1 cellular context compared by ENCODE assay signal in the genomic region with DNA sequence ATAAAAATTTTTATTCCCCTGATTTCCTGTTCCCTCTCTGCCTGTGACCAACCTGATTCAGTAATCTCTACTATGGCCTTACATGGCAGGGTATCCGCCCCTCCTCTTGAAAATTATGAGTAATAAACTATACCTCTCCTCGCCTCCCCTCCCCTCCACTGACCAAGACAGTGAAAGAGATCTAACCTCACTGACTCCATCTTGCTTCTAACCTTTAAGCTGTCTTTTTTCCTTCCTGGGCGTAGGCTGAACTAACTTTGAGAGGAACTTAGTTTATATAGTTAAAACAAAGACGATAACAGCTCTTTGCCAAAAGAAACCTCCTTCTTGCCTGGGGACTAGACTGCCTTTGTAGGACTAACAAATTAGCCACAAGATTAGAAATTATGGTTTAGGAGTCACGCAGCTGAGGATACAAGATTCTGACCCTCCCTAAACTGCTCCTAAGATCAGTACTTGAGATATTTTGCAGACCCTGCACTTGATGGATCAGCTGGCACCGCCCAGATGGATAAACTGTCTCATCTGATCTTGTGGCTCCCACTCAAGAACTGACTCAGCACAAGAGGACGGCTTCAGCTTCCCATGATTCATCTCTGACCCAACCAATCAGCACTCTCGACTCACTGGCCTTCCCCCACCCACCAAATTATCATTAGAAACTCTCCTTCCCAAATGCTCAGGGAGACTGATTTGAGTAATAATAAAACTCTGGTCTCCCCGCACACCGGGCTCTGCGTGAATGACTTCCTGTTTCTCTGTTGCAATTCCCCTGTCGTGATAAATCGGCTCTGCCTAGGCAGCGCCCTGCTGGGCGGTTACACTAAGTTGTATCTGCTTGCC.
A peak's percentile ranks its signal among the peaks of the same experiment; 100 is the strongest.
TF ChIP-seq lines count a peak whose summit lies in the region.

No MANE protein-coding gene starts in this region.

TF ChIP-seq in K562, 482 proteins besides CTCF, POLR2A, EP300 and RAD21 (continued from another document and continues in another):
- TF ChIP-seq BRF1 (IDR thresholded peaks at IDR 0.05; ENCODE audit: borderline replicate concordance, extremely low read depth, insufficient read length) (no peak), ELF1 (tag; IDR thresholded peaks at IDR 0.05) (no peak), EZH2 (IDR thresholded peaks at IDR 0.05; ENCODE audit: borderline replicate concordance, low read depth, low read length) (no peak), HEY1 (CRISPR knock-in tag; IDR thresholded peaks at IDR 0.05; ENCODE audit: borderline replicate concordance) (no peak), ZNF707 (CRISPR knock-in tag; conservative IDR thresholded peaks at IDR 0.05) (no peak), SRSF7 (optimal IDR thresholded peaks at IDR 0.05; ENCODE audit: low read depth, low read length) (no peak), POU5F1 (IDR thresholded peaks at IDR 0.05; ENCODE audit: borderline replicate concordance, low read depth, low read length, partially characterized antibody) (no peak), KHSRP (IDR thresholded peaks at IDR 0.05) (no peak), TCF7L2 (IDR thresholded peaks at IDR 0.05; ENCODE audit: low read depth, low read length) (no peak), MYC (IDR thresholded peaks at IDR 0.05; ENCODE audit: low read depth, low read length) (no peak), MYC (CRISPR knock-in tag; IDR thresholded peaks at IDR 0.05; ENCODE audit: borderline replicate concordance, low read depth) (0 out of 2 replicates have a peak, but pooled peaks have one; percentile 60), POLR2G (IDR thresholded peaks at IDR 0.05; ENCODE audit: low read depth, low read length) (no peak), ZFP30 (CRISPR knock-in tag; IDR thresholded peaks at IDR 0.05; ENCODE audit: borderline replicate concordance) (no peak), NFIX (CRISPR knock-in tag; IDR thresholded peaks at IDR 0.05; ENCODE audit: low read depth) (no peak), ZNF212 (CRISPR knock-in tag; IDR thresholded peaks at IDR 0.05) (no peak), RBBP5 (IDR thresholded peaks at IDR 0.05; ENCODE audit: borderline replicate concordance, insufficient read depth, low read length, poor library complexity, severe bottlenecking) (no peak), POLR3G (IDR thresholded peaks at IDR 0.05; ENCODE audit: extremely low read depth, insufficient read length, insufficient replicate concordance) (no peak), ZNF551 (CRISPR knock-in tag; IDR thresholded peaks at IDR 0.05) (no peak), ZNF133 (CRISPR knock-in tag; IDR thresholded peaks at IDR 0.05) (no peak), EWSR1 (IDR thresholded peaks at IDR 0.05; ENCODE audit: borderline replicate concordance, low read depth, partially characterized antibody) (no peak), GABPA (tag; conservative IDR thresholded peaks at IDR 0.05; ENCODE audit: low read depth) (peak; percentile 47), ILK (tag; IDR thresholded peaks at IDR 0.05; ENCODE audit: borderline replicate concordance, low read depth) (peak; percentile 70; the same call in 1 of the 2 replicates), ZBTB17 (CRISPR knock-in tag; IDR thresholded peaks at IDR 0.05) (peak; percentile 88), IRF2 (CRISPR knock-in tag; IDR thresholded peaks at IDR 0.05) (no peak), MECOM (CRISPR knock-in tag; IDR thresholded peaks at IDR 0.05) (no peak), MTF1 (CRISPR knock-in tag; IDR thresholded peaks at IDR 0.05; ENCODE audit: borderline replicate concordance) (0 out of 2 replicates have a peak, but pooled peaks have one; percentile 63), TBP (optimal IDR thresholded peaks at IDR 0.05; ENCODE audit: low read depth, low read length) (no peak), DMBX1 (CRISPR knock-in tag; IDR thresholded peaks at IDR 0.05; ENCODE audit: borderline replicate concordance) (peak; percentile 98), NFATC3 (IDR thresholded peaks at IDR 0.05) (no peak), MEF2D (tag; conservative IDR thresholded peaks at IDR 0.05; ENCODE audit: low read depth) (peak; percentile 75; the same call in 1 of the 2 replicates), KDM4B (IDR thresholded peaks at IDR 0.05; ENCODE audit: borderline replicate concordance in 2 of 2, low read depth in 1 of 2) (no peak), CEBPG (CRISPR knock-in tag; IDR thresholded peaks at IDR 0.05) (no peak), CEBPG (tag; conservative IDR thresholded peaks at IDR 0.05 in 1 of 2, IDR thresholded peaks at IDR 0.05 in 1 of 2) (no peak), ILF3 (IDR thresholded peaks at IDR 0.05; ENCODE audit: borderline replicate concordance) (no peak), SRSF9 (IDR thresholded peaks at IDR 0.05; ENCODE audit: borderline replicate concordance, low read depth, low read length) (no peak), DIDO1 (tag; IDR thresholded peaks at IDR 0.05; ENCODE audit: low read depth) (peak; percentile 74), TAF9B (IDR thresholded peaks at IDR 0.05; ENCODE audit: partially characterized antibody) (peak; percentile 45), TGIF2 (CRISPR knock-in tag; IDR thresholded peaks at IDR 0.05) (no peak), SETDB1 (IDR thresholded peaks at IDR 0.05; ENCODE audit: low read length) (no peak), NFXL1 (CRISPR knock-in tag; IDR thresholded peaks at IDR 0.05) (peak; percentile 88; the same call in 1 of the 2 replicates), KDM5B (IDR thresholded peaks at IDR 0.05; ENCODE audit: insufficient replicate concordance, low read depth, low read length) (no peak), DPF2 (IDR thresholded peaks at IDR 0.05) (0 out of 2 replicates have a peak, but pooled peaks have one; percentile 41), PURB (CRISPR knock-in tag; IDR thresholded peaks at IDR 0.05; ENCODE audit: low read depth) (no peak), ZNF134 (CRISPR knock-in tag; conservative IDR thresholded peaks at IDR 0.05) (0 out of 2 replicates have a peak, but pooled peaks have one; percentile 50), MBD2 (IDR thresholded peaks at IDR 0.05; ENCODE audit: borderline replicate concordance, low read depth) (no peak), HOXB6 (CRISPR knock-in tag; IDR thresholded peaks at IDR 0.05; ENCODE audit: borderline replicate concordance) (no peak)
- TF ChIP-seq, protein P1, sequence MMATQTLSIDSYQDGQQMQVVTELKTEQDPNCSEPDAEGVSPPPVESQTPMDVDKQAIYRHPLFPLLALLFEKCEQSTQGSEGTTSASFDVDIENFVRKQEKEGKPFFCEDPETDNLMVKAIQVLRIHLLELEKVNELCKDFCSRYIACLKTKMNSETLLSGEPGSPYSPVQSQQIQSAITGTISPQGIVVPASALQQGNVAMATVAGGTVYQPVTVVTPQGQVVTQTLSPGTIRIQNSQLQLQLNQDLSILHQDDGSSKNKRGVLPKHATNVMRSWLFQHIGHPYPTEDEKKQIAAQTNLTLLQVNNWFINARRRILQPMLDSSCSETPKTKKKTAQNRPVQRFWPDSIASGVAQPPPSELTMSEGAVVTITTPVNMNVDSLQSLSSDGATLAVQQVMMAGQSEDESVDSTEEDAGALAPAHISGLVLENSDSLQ (IDR thresholded peaks at IDR 0.05): peak; percentile 83
- TF ChIP-seq, protein P2, sequence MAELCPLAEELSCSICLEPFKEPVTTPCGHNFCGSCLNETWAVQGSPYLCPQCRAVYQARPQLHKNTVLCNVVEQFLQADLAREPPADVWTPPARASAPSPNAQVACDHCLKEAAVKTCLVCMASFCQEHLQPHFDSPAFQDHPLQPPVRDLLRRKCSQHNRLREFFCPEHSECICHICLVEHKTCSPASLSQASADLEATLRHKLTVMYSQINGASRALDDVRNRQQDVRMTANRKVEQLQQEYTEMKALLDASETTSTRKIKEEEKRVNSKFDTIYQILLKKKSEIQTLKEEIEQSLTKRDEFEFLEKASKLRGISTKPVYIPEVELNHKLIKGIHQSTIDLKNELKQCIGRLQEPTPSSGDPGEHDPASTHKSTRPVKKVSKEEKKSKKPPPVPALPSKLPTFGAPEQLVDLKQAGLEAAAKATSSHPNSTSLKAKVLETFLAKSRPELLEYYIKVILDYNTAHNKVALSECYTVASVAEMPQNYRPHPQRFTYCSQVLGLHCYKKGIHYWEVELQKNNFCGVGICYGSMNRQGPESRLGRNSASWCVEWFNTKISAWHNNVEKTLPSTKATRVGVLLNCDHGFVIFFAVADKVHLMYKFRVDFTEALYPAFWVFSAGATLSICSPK (IDR thresholded peaks at IDR 0.05; ENCODE audit: borderline replicate concordance): no peak
- TF ChIP-seq, protein P3, sequence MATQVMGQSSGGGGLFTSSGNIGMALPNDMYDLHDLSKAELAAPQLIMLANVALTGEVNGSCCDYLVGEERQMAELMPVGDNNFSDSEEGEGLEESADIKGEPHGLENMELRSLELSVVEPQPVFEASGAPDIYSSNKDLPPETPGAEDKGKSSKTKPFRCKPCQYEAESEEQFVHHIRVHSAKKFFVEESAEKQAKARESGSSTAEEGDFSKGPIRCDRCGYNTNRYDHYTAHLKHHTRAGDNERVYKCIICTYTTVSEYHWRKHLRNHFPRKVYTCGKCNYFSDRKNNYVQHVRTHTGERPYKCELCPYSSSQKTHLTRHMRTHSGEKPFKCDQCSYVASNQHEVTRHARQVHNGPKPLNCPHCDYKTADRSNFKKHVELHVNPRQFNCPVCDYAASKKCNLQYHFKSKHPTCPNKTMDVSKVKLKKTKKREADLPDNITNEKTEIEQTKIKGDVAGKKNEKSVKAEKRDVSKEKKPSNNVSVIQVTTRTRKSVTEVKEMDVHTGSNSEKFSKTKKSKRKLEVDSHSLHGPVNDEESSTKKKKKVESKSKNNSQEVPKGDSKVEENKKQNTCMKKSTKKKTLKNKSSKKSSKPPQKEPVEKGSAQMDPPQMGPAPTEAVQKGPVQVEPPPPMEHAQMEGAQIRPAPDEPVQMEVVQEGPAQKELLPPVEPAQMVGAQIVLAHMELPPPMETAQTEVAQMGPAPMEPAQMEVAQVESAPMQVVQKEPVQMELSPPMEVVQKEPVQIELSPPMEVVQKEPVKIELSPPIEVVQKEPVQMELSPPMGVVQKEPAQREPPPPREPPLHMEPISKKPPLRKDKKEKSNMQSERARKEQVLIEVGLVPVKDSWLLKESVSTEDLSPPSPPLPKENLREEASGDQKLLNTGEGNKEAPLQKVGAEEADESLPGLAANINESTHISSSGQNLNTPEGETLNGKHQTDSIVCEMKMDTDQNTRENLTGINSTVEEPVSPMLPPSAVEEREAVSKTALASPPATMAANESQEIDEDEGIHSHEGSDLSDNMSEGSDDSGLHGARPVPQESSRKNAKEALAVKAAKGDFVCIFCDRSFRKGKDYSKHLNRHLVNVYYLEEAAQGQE (CRISPR knock-in tag; IDR thresholded peaks at IDR 0.05; ENCODE audit: low read depth): peak; percentile 46; the same call in 1 of the 2 replicates
- TF ChIP-seq, protein P4, sequence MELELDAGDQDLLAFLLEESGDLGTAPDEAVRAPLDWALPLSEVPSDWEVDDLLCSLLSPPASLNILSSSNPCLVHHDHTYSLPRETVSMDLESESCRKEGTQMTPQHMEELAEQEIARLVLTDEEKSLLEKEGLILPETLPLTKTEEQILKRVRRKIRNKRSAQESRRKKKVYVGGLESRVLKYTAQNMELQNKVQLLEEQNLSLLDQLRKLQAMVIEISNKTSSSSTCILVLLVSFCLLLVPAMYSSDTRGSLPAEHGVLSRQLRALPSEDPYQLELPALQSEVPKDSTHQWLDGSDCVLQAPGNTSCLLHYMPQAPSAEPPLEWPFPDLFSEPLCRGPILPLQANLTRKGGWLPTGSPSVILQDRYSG (tag; conservative IDR thresholded peaks at IDR 0.05; ENCODE audit: low read depth): peak; percentile 82; the same call in 1 of the 2 replicates
- TF ChIP-seq, protein P5, sequence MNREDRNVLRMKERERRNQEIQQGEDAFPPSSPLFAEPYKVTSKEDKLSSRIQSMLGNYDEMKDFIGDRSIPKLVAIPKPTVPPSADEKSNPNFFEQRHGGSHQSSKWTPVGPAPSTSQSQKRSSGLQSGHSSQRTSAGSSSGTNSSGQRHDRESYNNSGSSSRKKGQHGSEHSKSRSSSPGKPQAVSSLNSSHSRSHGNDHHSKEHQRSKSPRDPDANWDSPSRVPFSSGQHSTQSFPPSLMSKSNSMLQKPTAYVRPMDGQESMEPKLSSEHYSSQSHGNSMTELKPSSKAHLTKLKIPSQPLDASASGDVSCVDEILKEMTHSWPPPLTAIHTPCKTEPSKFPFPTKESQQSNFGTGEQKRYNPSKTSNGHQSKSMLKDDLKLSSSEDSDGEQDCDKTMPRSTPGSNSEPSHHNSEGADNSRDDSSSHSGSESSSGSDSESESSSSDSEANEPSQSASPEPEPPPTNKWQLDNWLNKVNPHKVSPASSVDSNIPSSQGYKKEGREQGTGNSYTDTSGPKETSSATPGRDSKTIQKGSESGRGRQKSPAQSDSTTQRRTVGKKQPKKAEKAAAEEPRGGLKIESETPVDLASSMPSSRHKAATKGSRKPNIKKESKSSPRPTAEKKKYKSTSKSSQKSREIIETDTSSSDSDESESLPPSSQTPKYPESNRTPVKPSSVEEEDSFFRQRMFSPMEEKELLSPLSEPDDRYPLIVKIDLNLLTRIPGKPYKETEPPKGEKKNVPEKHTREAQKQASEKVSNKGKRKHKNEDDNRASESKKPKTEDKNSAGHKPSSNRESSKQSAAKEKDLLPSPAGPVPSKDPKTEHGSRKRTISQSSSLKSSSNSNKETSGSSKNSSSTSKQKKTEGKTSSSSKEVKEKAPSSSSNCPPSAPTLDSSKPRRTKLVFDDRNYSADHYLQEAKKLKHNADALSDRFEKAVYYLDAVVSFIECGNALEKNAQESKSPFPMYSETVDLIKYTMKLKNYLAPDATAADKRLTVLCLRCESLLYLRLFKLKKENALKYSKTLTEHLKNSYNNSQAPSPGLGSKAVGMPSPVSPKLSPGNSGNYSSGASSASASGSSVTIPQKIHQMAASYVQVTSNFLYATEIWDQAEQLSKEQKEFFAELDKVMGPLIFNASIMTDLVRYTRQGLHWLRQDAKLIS (CRISPR knock-in tag; IDR thresholded peaks at IDR 0.05): no peak
- TF ChIP-seq, protein P6, sequence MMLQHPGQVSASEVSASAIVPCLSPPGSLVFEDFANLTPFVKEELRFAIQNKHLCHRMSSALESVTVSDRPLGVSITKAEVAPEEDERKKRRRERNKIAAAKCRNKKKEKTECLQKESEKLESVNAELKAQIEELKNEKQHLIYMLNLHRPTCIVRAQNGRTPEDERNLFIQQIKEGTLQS (IDR thresholded peaks at IDR 0.05): 0 out of 2 replicates have a peak, but pooled peaks have one; percentile 9
- TF ChIP-seq, protein P6 (CRISPR knock-in tag; conservative IDR thresholded peaks at IDR 0.05): no peak
- TF ChIP-seq, protein P7, sequence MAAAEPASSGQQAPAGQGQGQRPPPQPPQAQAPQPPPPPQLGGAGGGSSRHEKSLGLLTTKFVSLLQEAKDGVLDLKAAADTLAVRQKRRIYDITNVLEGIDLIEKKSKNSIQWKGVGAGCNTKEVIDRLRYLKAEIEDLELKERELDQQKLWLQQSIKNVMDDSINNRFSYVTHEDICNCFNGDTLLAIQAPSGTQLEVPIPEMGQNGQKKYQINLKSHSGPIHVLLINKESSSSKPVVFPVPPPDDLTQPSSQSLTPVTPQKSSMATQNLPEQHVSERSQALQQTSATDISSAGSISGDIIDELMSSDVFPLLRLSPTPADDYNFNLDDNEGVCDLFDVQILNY (CRISPR knock-in tag; IDR thresholded peaks at IDR 0.05): no peak
